ENCODE assay signal across 24 cellular contexts in the genomic region with DNA sequence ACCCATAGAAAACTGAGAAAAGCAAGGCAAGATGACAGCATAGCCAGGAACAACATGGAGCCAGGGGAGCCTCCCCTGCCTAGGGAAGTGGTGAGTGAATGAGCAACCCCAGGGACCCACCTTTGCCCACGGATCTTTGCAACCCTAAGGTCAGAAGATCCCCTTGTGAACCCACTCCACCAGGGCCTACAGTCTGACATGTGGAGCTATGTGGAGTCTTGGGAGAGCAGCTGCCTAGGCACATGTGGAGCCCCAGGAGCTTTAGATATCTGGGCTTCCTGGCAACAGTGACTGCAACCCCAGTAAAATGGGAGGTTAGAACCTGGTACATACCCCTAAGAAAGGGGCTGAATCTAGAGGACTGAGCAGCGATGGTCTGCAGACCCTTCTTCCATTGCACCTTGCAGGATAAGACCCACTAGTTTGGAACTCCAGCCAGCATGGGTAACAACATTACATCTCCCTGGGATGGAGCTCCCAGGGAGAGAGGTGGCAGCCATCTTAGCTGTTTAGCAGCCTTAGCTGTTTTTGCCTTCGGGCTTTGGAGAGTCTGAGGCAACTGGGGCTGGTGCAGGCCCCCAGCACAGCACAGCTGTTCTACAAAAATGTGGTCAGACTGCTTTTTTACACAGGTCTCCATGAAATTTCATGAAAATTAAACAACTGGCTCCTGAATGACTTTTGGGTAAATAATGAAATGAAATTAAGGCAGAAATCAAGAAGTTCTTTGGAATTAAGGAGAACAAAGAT.
"Had no signal": no experiment of that assay in that cellular context is flagged by ENCODE, and none has a peak within 500 bp of the region (broad histone marks: within the 10 kb centered on the region; RNA-seq: fewer than 3 reads in every experiment).

No MANE protein-coding gene starts in this region.

- H3K27me3 Mint-ChIP-seq: activated T-cell treated with anti-CD3 and anti-CD28 coated beads, Interleukin-2, amount 50 U/mL, for 24 hours had no signal

- H3K9ac ChIP-seq: SK-N-SH had no signal

- ATAC-seq: activated CD4-positive, CD25-positive, alpha-beta regulatory T cell treated with anti-CD3 and anti-CD28 coated beads, Interleukin-2, amount 50 U/mL, for 24 hours; activated CD8-positive, alpha-beta T cell treated with anti-CD3 and anti-CD28 coated beads for 36 hours; activated naive CD4-positive, alpha-beta T cell treated with anti-CD3 and anti-CD28 coated beads, Interleukin-2, amount 50 U/mL, for 72 hours; Panc1; Right ventricle myocardium inferior had no signal

- H3K27ac ChIP-seq: brain microvascular endothelial cell had no signal

- DNase-seq: activated CD4-positive, alpha-beta T cell treated with anti-CD3 and anti-CD28 coated beads for 4 hours; activated CD8-positive, alpha-beta T cell treated with anti-CD3 and anti-CD28 coated beads for 36 hours; activated effector memory CD4-positive, alpha-beta T cell treated with anti-CD3 and anti-CD28 coated beads, Interleukin-2, amount 50 U/mL, for 16 hours; activated naive CD4-positive, alpha-beta T cell treated with Interleukin-2 at 50 U/mL for 16 hours; activated T-cell treated with anti-CD3 and anti-CD28 coated beads, Interleukin-2, amount 50 U/mL, for 24 hours; brain microvascular endothelial cell; cerebellar nuclear complex; Kasumi-1; KBM-7; NCI-H1048; NCI-H146; NCI-H187 treated with DMSO at 0.1 percent for 48 hours; NCI-H2107; NCI-H2171 treated with DMSO at 0.1 percent for 48 hours; NCI-H226; NCI-H526; NCI-H774; RPMI8226; SK-N-SH had no signal

- H3K36me3 Mint-ChIP-seq: activated naive CD4-positive, alpha-beta T cell treated with anti-CD3 and anti-CD28 coated beads, Interleukin-2, amount 50 U/mL, for 72 hours had no signal

- H3K36me3 ChIP-seq: brain microvascular endothelial cell had no signal

- H3K27ac Mint-ChIP-seq: activated CD8-positive, alpha-beta T cell treated with anti-CD3 and anti-CD28 coated beads for 36 hours; activated T-cell treated with anti-CD3 and anti-CD28 coated beads, Interleukin-2, amount 50 U/mL, for 24 hours; activated T-helper 1 cell treated with anti-CD3 and anti-CD28 coated beads, Interleukin-12 subunit alpha, Interleukin-12 subunit beta, Interleukin-2, Interleukin-4 antibody, amounts not matched to agents 30 ng/mL and 10 ng/mL and 1 ng/mL, durations not matched to agents 14 hours and 24 hours and 36 hours had no signal

- H3K4me3 Mint-ChIP-seq: activated CD8-positive, alpha-beta T cell treated with anti-CD3 and anti-CD28 coated beads for 36 hours; activated T-cell treated with anti-CD3 and anti-CD28 coated beads, Interleukin-2, amount 50 U/mL, for 24 hours; activated T-helper 1 cell treated with anti-CD3 and anti-CD28 coated beads, Interleukin-12 subunit alpha, Interleukin-12 subunit beta, Interleukin-2, Interleukin-4 antibody, amounts not matched to agents 30 ng/mL and 10 ng/mL and 1 ng/mL, durations not matched to agents 14 hours and 24 hours and 36 hours had no signal

- H3K4me2 ChIP-seq: SK-N-SH had no signal

- H3K9me3 ChIP-seq: SK-N-SH had no signal

- H3K9me2 ChIP-seq: SK-N-SH had no signal
